In the genomic region with DNA sequence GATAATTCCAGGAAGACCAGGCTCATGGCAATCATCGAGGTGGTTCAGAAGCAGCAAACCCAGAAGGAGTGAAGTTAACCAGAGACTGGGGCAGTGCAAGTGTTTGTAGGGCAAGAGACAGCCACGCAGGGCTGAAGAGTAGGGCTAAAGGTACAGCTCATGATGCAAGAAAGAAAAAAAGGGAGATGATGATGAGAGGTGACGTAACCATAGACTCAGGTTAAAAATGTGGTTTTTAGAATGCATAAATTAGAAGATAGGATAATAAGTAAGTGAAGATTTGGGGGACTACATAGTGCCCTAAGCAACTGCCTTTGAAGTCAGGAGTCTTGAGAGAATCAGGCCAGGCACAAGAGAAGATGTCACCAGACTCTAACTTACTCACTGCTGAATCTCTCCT, we compare ENCODE assay signal across 27 cellular contexts. TPM values are rescaled to one million over a fixed set of nuclear protein-coding genes. Genes with fewer than 3 reads are reported as not detected.
DNase-seq lines count a peak whose midpoint lies in the region; ATAC-seq and TF ChIP-seq lines count a peak whose summit lies in the region.
"Had no signal": no experiment of that assay in that cellular context is flagged by ENCODE, and none has a peak within 500 bp of the region (broad histone marks: within the 10 kb centered on the region; RNA-seq: fewer than 3 reads in every experiment).

No MANE protein-coding gene starts in this region.

- no peaks in the 10 kb centered on the region for H3F3A ChIP-seq in GM23248 (ENCODE audit: insufficient read depth)

- in situ Hi-C loops in GM23248 (cut with MboI) = no loop called here

- H3K36me3 ChIP-seq in GM23248 (ENCODE audit: low read depth) = no peaks in the 10 kb centered on the region
- no peaks in the 10 kb centered on the region for H3K36me3 ChIP-seq in HEK293 (ENCODE audit: control insufficient read depth in 2 of 2, insufficient read depth in 1 of 2, low read length in 2 of 2)
- H3K36me3 ChIP-seq in esophagus muscularis mucosa = no peaks in the 10 kb centered on the region
- H3K36me3 ChIP-seq: BE2C, BLaER1 had no signal

- H3K4me3 ChIP-seq in GM23248 = no peak overlapping the region
- H3K4me3 ChIP-seq in HEK293 (ENCODE audit: low read depth, low read length) = no peak overlapping the region
- H3K4me3 ChIP-seq in esophagus muscularis mucosa = no peak overlapping the region
- H3K4me3 ChIP-seq: BLaER1, GM12878 had no signal

- no peak for TF ChIP-seq EP300 in esophagus muscularis mucosa (IDR thresholded peaks at IDR 0.05)

- H3K4me1 ChIP-seq in GM23248 (ENCODE audit: insufficient read depth) = peaks cover 11% of the 10 kb centered on the region
- no peaks in the 10 kb centered on the region for H3K4me1 ChIP-seq in HEK293 (ENCODE audit: control insufficient read depth, insufficient read depth, low read length)
- H3K4me1 ChIP-seq in esophagus muscularis mucosa = peaks cover 0 to 33% (median 23%) of the 10 kb centered on the region in 4 donors
- H3K4me1 ChIP-seq: BE2C, BLaER1 had no signal

- intact Hi-C loops in esophagus muscularis mucosa (cut with DNase I) = no loop called here

- peak; percentile 10 for DNase-seq in GM23248
- DNase-seq in esophagus muscularis mucosa (ENCODE audit: extremely low spot score) = peak; percentile 45
- DNase-seq: 8988T; ACHN; BE2C; C1 segment of cervical spinal cord; CD4-positive, alpha-beta memory T cell; CD4-positive, CD25-positive, alpha-beta regulatory T cell; CD8-positive, alpha-beta memory T cell; COR-L47; DMS 273 treated with DMSO at 0.1 percent for 48 hours; DMS153; DMS53; DMS79; DND-41; EL; GDM1 had no signal

- H3K4me2 ChIP-seq in GM23248 (ENCODE audit: unreplicated experiment) = no peak overlapping the region
- H3K4me2 ChIP-seq: BLaER1 had no signal

- POLR2A ChIA-PET in HEK293 (lab: Yijun Ruan, JAX) = no interaction called here

- H2AFZ ChIP-seq in GM23248 = no peak overlapping the region

- H4K20me1 ChIP-seq in GM23248 (ENCODE audit: insufficient read depth) = no peaks in the 10 kb centered on the region
- H4K20me1 ChIP-seq: BLaER1 had no signal

- no peaks in the 10 kb centered on the region for H3K27me3 ChIP-seq in GM23248 (replicated peaks; ENCODE audit: insufficient read depth)
- H3K27me3 ChIP-seq in esophagus muscularis mucosa = no peaks in the 10 kb centered on the region
- H3K27me3 ChIP-seq: BE2C, BLaER1 had no signal

- ATAC-seq in GM21381 (IDR thresholded peaks at IDR 0.05; ENCODE audit: unreplicated experiment) (no peak), GM21390 (IDR thresholded peaks at IDR 0.05; ENCODE audit: unreplicated experiment) (no peak)
- ATAC-seq: GM12878 had no signal

- H3K9me2 ChIP-seq in GM23248 (ENCODE audit: insufficient read depth) = no peaks in the 10 kb centered on the region

- TF ChIP-seq POLR2A in esophagus muscularis mucosa (IDR thresholded peaks at IDR 0.05; ENCODE audit: low read depth) = no peak

- H3K9me3 ChIP-seq in GM23248 (ENCODE audit: low read depth) (no peaks in the 10 kb centered on the region), HEK293 (ENCODE audit: control insufficient read depth, insufficient read depth, low read depth, low read length) (no peaks in the 10 kb centered on the region), esophagus muscularis mucosa (no peaks in the 10 kb centered on the region)
- H3K9me3 ChIP-seq: BE2C, BLaER1 had no signal

- H3K79me2 ChIP-seq in GM23248 (ENCODE audit: insufficient read depth) = no peaks in the 10 kb centered on the region

- no peak overlapping the region for H3K27ac ChIP-seq in GM23248
- no peak overlapping the region for H3K27ac ChIP-seq in HEK293 (ENCODE audit: extremely low read depth, low read depth, low read length)
- no peak overlapping the region for H3K27ac ChIP-seq in esophagus muscularis mucosa (replicated peaks in 1 of 4)
- H3K27ac ChIP-seq: BLaER1 had no signal

- no peak for TF ChIP-seq CTCF in HEK293 (tag by site-specific recombination; IDR thresholded peaks at IDR 0.05)
- TF ChIP-seq CTCF in esophagus muscularis mucosa (IDR thresholded peaks at IDR 0.05) = no peak

- CTCF ChIA-PET in HEK293 (lab: Yijun Ruan, JAX) = interaction anchor here (0.6 to 1.4 kb wide), 3 partner anchors 10 to 80 kb away, joined by 3 to 7 read pairs (median 4); a partner anchor contains a TSS

- H3K9ac ChIP-seq in GM23248 = no peak overlapping the region
- H3K9ac ChIP-seq: BLaER1 had no signal

- 42% methylated on average over 3 of the region's 3 CpGs for WGBS in GM23248 (ENCODE audit: low coverage in 1 of 2, low lambda C conversion rate in 2 of 2, missing lambda C conversion rate in 2 of 2), 2 experiments
- 81% methylated on average over 3 of the region's 3 CpGs for WGBS in esophagus muscularis mucosa

TF ChIP-seq in HEK293, 187 proteins besides CTCF, POLR2A, EP300 and RAD21:
- TF ChIP-seq, protein P1, sequence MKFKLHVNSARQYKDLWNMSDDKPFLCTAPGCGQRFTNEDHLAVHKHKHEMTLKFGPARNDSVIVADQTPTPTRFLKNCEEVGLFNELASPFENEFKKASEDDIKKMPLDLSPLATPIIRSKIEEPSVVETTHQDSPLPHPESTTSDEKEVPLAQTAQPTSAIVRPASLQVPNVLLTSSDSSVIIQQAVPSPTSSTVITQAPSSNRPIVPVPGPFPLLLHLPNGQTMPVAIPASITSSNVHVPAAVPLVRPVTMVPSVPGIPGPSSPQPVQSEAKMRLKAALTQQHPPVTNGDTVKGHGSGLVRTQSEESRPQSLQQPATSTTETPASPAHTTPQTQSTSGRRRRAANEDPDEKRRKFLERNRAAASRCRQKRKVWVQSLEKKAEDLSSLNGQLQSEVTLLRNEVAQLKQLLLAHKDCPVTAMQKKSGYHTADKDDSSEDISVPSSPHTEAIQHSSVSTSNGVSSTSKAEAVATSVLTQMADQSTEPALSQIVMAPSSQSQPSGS (tag by site-specific recombination; IDR thresholded peaks at IDR 0.05; ENCODE audit: low read depth) = peak; percentile 49; the same call in 1 of the 2 replicates
- no peak for TF ChIP-seq ZNF626 (tag by site-specific recombination; IDR thresholded peaks at IDR 0.05)

RNA-seq across cellular contexts. Expression of a gene that starts 0.3 kb away (rescaled TPM):
- not detected in 2 replicates for total RNA-seq in GM23248 (2014; rRNA removed; shearing (Covaris generic))
- not detected in 2 replicates for polyA plus RNA-seq in GM23248 (2016; fragmentation: Nextera tagmentation; extraction: Ambion mirVana)
- not detected for total RNA-seq in esophagus muscularis mucosa
- total RNA-seq: A673; CD4-positive, alpha-beta memory T cell; CD4-positive, CD25-positive, alpha-beta regulatory T cell; CD8-positive, alpha-beta memory T cell; Daoy; G401; GM12878 had no signal
- polyA plus RNA-seq: AG04450; CD14-positive monocyte; CD4-positive, alpha-beta memory T cell; CD4-positive, CD25-positive, alpha-beta regulatory T cell; CD8-positive, alpha-beta memory T cell; GM12878 had no signal

RNA-seq across cellular contexts. Expression of a gene that starts 17.5 kb away (rescaled TPM):
- not detected in 2 replicates for total RNA-seq in GM23248 (2014; rRNA removed; shearing (Covaris generic))
- not detected in 2 replicates for polyA plus RNA-seq in GM23248 (2016; fragmentation: Nextera tagmentation; extraction: Ambion mirVana)
- not detected for total RNA-seq in esophagus muscularis mucosa
- total RNA-seq: A673; CD4-positive, alpha-beta memory T cell; CD4-positive, CD25-positive, alpha-beta regulatory T cell; CD8-positive, alpha-beta memory T cell; Daoy; G401 had no signal
- polyA plus RNA-seq: AG04450; CD14-positive monocyte; CD4-positive, alpha-beta memory T cell; CD4-positive, CD25-positive, alpha-beta regulatory T cell; CD8-positive, alpha-beta memory T cell; GM12878 had no signal

RNA-seq across cellular contexts. Expression of a gene that starts 18.0 kb away (rescaled TPM):
- total RNA-seq in GM23248 (2014; rRNA removed; shearing (Covaris generic)) = not detected in 2 replicates
- polyA plus RNA-seq in GM23248 (2016; fragmentation: Nextera tagmentation; extraction: Ambion mirVana) = not detected in 2 replicates
- total RNA-seq in esophagus muscularis mucosa = not detected
- total RNA-seq: A673; CD4-positive, alpha-beta memory T cell; CD4-positive, CD25-positive, alpha-beta regulatory T cell; CD8-positive, alpha-beta memory T cell; Daoy; G401; GM12878 had no signal
- polyA plus RNA-seq: AG04450; CD14-positive monocyte; CD4-positive, alpha-beta memory T cell; CD4-positive, CD25-positive, alpha-beta regulatory T cell; CD8-positive, alpha-beta memory T cell had no signal

RNA-seq across cellular contexts. Expression of a gene that starts 32.9 kb away (rescaled TPM):
- not detected in 2 replicates for total RNA-seq in GM23248 (2014; rRNA removed; shearing (Covaris generic))
- polyA plus RNA-seq in GM23248 (2016; fragmentation: Nextera tagmentation; extraction: Ambion mirVana) = not detected in 2 replicates
- total RNA-seq in esophagus muscularis mucosa = not detected
- total RNA-seq: A673; CD4-positive, alpha-beta memory T cell; CD4-positive, CD25-positive, alpha-beta regulatory T cell; CD8-positive, alpha-beta memory T cell; Daoy; G401; GM12878 had no signal
- polyA plus RNA-seq: AG04450; CD14-positive monocyte; CD4-positive, alpha-beta memory T cell; CD4-positive, CD25-positive, alpha-beta regulatory T cell; CD8-positive, alpha-beta memory T cell; GM12878 had no signal

RNA-seq across cellular contexts. Expression of a gene that starts 48.2 kb away (rescaled TPM):
- 0.76 and 1.1 TPM in 2 replicates for total RNA-seq in GM23248 (2014; rRNA removed; shearing (Covaris generic))
- 0.68 and 1.2 TPM in 2 replicates for polyA plus RNA-seq in GM23248 (2016; fragmentation: Nextera tagmentation; extraction: Ambion mirVana)
- total RNA-seq in esophagus muscularis mucosa = not detected
- total RNA-seq: A673; CD4-positive, alpha-beta memory T cell; CD4-positive, CD25-positive, alpha-beta regulatory T cell; CD8-positive, alpha-beta memory T cell; G401 had no signal
- polyA plus RNA-seq: AG04450; CD14-positive monocyte; CD4-positive, alpha-beta memory T cell; CD4-positive, CD25-positive, alpha-beta regulatory T cell; CD8-positive, alpha-beta memory T cell had no signal
